ENCODE assay signal across 15 cellular contexts in genomic region chr14:61187642-61187905, GRCh38.
"Had no signal": no experiment of that assay in that cellular context is flagged by ENCODE, and none has a peak within 500 bp of the region (broad histone marks: within the 10 kb centered on the region; RNA-seq: fewer than 3 reads in every experiment).

No MANE protein-coding gene starts in this region.

- FAIRE-seq: frontal cortex, keratinocyte, small intestine, TTC549 had no signal

- H3K27ac ChIP-seq: lower lobe of right lung, right atrium auricular region had no signal

- H3K9me3 Mint-ChIP-seq: endodermal cell; natural killer cell treated with Interleukin-12 subunit alpha and Interleukin-12 subunit beta and Interleukin-15 and Interleukin-18, amount 100 ng/mL, for 72 hours; stimulated activated effector memory CD8-positive, alpha-beta T cell treated with anti-CD3 and anti-CD28 coated beads, Interleukin-12 subunit alpha, Interleukin-12 subunit beta, amount 100 ng/mL, for 72 hours had no signal

- H3K4me3 Mint-ChIP-seq: endodermal cell; natural killer cell treated with Interleukin-12 subunit alpha and Interleukin-12 subunit beta and Interleukin-15 and Interleukin-18, amount 100 ng/mL, for 72 hours; stimulated activated effector memory CD8-positive, alpha-beta T cell treated with anti-CD3 and anti-CD28 coated beads, Interleukin-12 subunit alpha, Interleukin-12 subunit beta, amount 100 ng/mL, for 72 hours had no signal

- H3K36me3 Mint-ChIP-seq: activated naive CD4-positive, alpha-beta T cell treated with anti-CD3 and anti-CD28 coated beads, Interleukin-2, amount 50 U/mL, for 72 hours; stimulated activated effector memory CD8-positive, alpha-beta T cell treated with anti-CD3 and anti-CD28 coated beads, Interleukin-12 subunit alpha, Interleukin-12 subunit beta, amount 100 ng/mL, for 72 hours had no signal

- H3K27me3 ChIP-seq: right atrium auricular region, thyroid gland had no signal

- H3K4me3 ChIP-seq: thyroid gland had no signal

- H3K9me3 ChIP-seq: lower lobe of right lung, right atrium auricular region, thyroid gland had no signal

- DNase-seq: activated CD4-positive, alpha-beta T cell treated with anti-CD3 and anti-CD28 coated beads, Interleukin-2, amount 50 U/mL, for 48 hours; activated gamma-delta T cell; lower lobe of right lung; small intestine; stimulated activated CD4-positive, alpha-beta T cell treated with anti-CD3 and anti-CD28 coated beads, Interleukin-4, amount 100 ng/mL, for 1 hour; SW 1271; thyroid gland had no signal

- ATAC-seq: activated naive CD4-positive, alpha-beta T cell treated with anti-CD3 and anti-CD28 coated beads, Interleukin-2, amount 50 U/mL, for 72 hours had no signal

- H3K27ac Mint-ChIP-seq: activated naive CD4-positive, alpha-beta T cell treated with anti-CD3 and anti-CD28 coated beads, Interleukin-2, amount 50 U/mL, for 72 hours; endodermal cell; natural killer cell treated with Interleukin-12 subunit alpha and Interleukin-12 subunit beta and Interleukin-15 and Interleukin-18, amount 100 ng/mL, for 72 hours; stimulated activated effector memory CD8-positive, alpha-beta T cell treated with anti-CD3 and anti-CD28 coated beads, Interleukin-12 subunit alpha, Interleukin-12 subunit beta, amount 100 ng/mL, for 72 hours had no signal

- H3K36me3 ChIP-seq: lower lobe of right lung, right atrium auricular region, thyroid gland had no signal
